In the genomic region with DNA sequence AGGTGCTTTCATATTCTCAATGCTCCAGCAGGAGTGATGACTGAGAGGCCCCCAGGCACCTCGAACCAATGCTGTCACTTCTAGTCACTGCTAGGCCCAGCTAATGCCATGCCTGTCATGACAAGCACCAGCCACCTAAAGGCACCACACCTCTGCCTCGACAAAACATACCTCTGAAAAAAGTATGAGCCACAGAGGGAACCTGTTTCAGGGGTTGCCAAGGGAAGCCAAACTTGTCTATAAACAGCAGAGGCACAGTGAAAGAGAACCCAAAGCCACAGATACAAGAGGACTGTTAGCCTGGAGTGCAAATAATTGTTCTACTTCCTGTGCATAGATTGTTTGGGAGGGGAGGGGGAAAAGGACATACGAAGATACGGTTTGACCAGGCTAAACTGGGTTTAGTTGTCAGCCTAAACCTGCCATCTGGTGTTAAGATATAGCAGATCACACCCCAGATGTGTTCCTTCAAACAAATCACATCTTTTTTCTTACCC, we compare ENCODE assay signal across 10 cellular contexts. TPM values are rescaled to one million over a fixed set of nuclear protein-coding genes. Genes with fewer than 3 reads are reported as not detected.
DNase-seq lines count a peak whose midpoint lies in the region; ATAC-seq, FAIRE-seq and TF ChIP-seq lines count a peak whose summit lies in the region.
"Had no signal": no experiment of that assay in that cellular context is flagged by ENCODE, and none has a peak within 500 bp of the region (broad histone marks: within the 10 kb centered on the region; RNA-seq: fewer than 3 reads in every experiment).

No MANE protein-coding gene starts in this region.

- H3K27ac Mint-ChIP-seq in T-helper 2 cell treated with Interferon-gamma antibody and Interleukin-4, amounts not matched to agents 5 μg/mL and 100 μg/mL, for 36 hours: no peak overlapping the region

- intact Hi-C loops in kidney (cut with DNase I): no loop called here

- no peaks in the 10 kb centered on the region for H3K36me3 ChIP-seq in BE2C
- H3K36me3 ChIP-seq in Loucy (ENCODE audit: insufficient read depth, low read length): no peaks in the 10 kb centered on the region
- no peaks in the 10 kb centered on the region for H3K36me3 ChIP-seq in kidney (ENCODE audit: control insufficient read depth in 1 of 2, insufficient read depth in 2 of 2, low read length in 2 of 2)

- H3K9me3 Mint-ChIP-seq in T-helper 2 cell treated with Interferon-gamma antibody and Interleukin-4, amounts not matched to agents 5 μg/mL and 100 μg/mL, for 36 hours: no peaks in the 10 kb centered on the region

- H3K9ac ChIP-seq in Loucy (ENCODE audit: low read depth, low read length, poor library complexity, severe bottlenecking) (peak overlapping the region; percentile 30), kidney (ENCODE audit: low read length in 2 of 2) (no peak overlapping the region)

- peaks cover 6% of the 10 kb centered on the region for H3K27me3 Mint-ChIP-seq in T-helper 2 cell treated with Interferon-gamma antibody and Interleukin-4, amounts not matched to agents 5 μg/mL and 100 μg/mL, for 36 hours (ENCODE audit: low read depth)

- no peaks in the 10 kb centered on the region for H3K36me3 Mint-ChIP-seq in T-helper 2 cell treated with Interferon-gamma antibody and Interleukin-4, amounts not matched to agents 5 μg/mL and 100 μg/mL, for 36 hours (ENCODE audit: low read depth)

- no peaks in the 10 kb centered on the region for H4K20me1 ChIP-seq in Loucy (ENCODE audit: insufficient read depth, low read length, poor library complexity, severe bottlenecking)

- H3K4me3 Mint-ChIP-seq in T-helper 2 cell treated with Interferon-gamma antibody and Interleukin-4, amounts not matched to agents 5 μg/mL and 100 μg/mL, for 36 hours: no peak overlapping the region

- H2AFZ ChIP-seq in Loucy (ENCODE audit: low read length): peak overlapping the region; percentile 61; the same call in 1 of the 2 replicates

- H3K9me2 ChIP-seq in Loucy (replicated peaks; ENCODE audit: low read depth, low read length): no peaks in the 10 kb centered on the region

- no peaks in the 10 kb centered on the region for H3K27me3 ChIP-seq in BE2C
- no peaks in the 10 kb centered on the region for H3K27me3 ChIP-seq in Loucy (ENCODE audit: insufficient read depth, low read length, poor library complexity, severe bottlenecking)

- no peak overlapping the region for H3K27ac ChIP-seq in kidney (ENCODE audit: low read depth in 2 of 2, low read length in 2 of 2)

- H3K79me2 ChIP-seq in Loucy (ENCODE audit: insufficient read depth, low read length): no peaks in the 10 kb centered on the region

- H3K4me1 Mint-ChIP-seq in T-helper 2 cell treated with Interferon-gamma antibody and Interleukin-4, amounts not matched to agents 5 μg/mL and 100 μg/mL, for 36 hours (ENCODE audit: low read depth): no peaks in the 10 kb centered on the region

- no peak for DNase-seq in BE2C
- no peak for DNase-seq in astrocyte of the cerebellum (ENCODE audit: low read depth)
- no peak for DNase-seq in kidney
- no peak for DNase-seq in SK-N-DZ (ENCODE audit: low spot score)
- no peak for DNase-seq in T-helper 2 cell treated with Interferon-gamma antibody and Interleukin-4, amounts not matched to agents 5 μg/mL and 100 μg/mL, for 36 hours (ENCODE audit: low spot score)

- ATAC-seq in GM18502 (IDR thresholded peaks at IDR 0.05; ENCODE audit: poor library complexity, unreplicated experiment) (no peak), GM18511 (IDR thresholded peaks at IDR 0.05; ENCODE audit: unreplicated experiment) (no peak)
- ATAC-seq: left lobe of liver had no signal

- H3K4me2 ChIP-seq in Loucy (ENCODE audit: low read depth, low read length, poor library complexity, severe bottlenecking): peak overlapping the region; percentile 67

- peaks cover 8% of the 10 kb centered on the region; the same call in 1 of the 2 replicates for H3K4me1 ChIP-seq in BE2C
- peaks cover 22% of the 10 kb centered on the region for H3K4me1 ChIP-seq in Loucy (ENCODE audit: insufficient read depth, low read length, poor library complexity, severe bottlenecking)
- no peaks in the 10 kb centered on the region for H3K4me1 ChIP-seq in kidney (ENCODE audit: control insufficient read depth in 1 of 2, insufficient read depth in 1 of 2, low read depth in 1 of 2, low read length in 2 of 2)

- TF ChIP-seq CTCF in BE2C (IDR thresholded peaks at IDR 0.05; ENCODE audit: low read depth, low read length) (peak; percentile 29; the same call in 1 of the 2 replicates), Loucy (conservative IDR thresholded peaks at IDR 0.05; ENCODE audit: low read length) (peak; percentile 28), astrocyte of the cerebellum (IDR thresholded peaks at IDR 0.05; ENCODE audit: low read depth, low read length, missing control alignments) (peak; percentile 8), kidney (IDR thresholded peaks at IDR 0.05; ENCODE audit: borderline replicate concordance, extremely low read depth, insufficient read depth) (peak; percentile 6)

- H3K9me3 ChIP-seq in BE2C: no peaks in the 10 kb centered on the region
- no peaks in the 10 kb centered on the region for H3K9me3 ChIP-seq in Loucy (ENCODE audit: insufficient read depth, low read depth, low read length)
- no peaks in the 10 kb centered on the region for H3K9me3 ChIP-seq in kidney (ENCODE audit: control insufficient read depth in 1 of 2, low read length in 2 of 2)

- no peak for FAIRE-seq in kidney (lab: Jason Lieb, UNC)

- no peaks in the 10 kb centered on the region for H3F3A ChIP-seq in Loucy (ENCODE audit: low read depth)

- in situ Hi-C loops in astrocyte of the cerebellum (cut with HindIII; ENCODE audit: low sequenced_read_pairs): no loop called here

- no peak overlapping the region for H3K4me3 ChIP-seq in BE2C (ENCODE audit: low read depth, low read length)
- peak overlapping the region; percentile 44 for H3K4me3 ChIP-seq in Loucy (ENCODE audit: low read length, poor library complexity, severe bottlenecking)
- no peak overlapping the region for H3K4me3 ChIP-seq in astrocyte of the cerebellum (ENCODE audit: low read depth, low read length)
- H3K4me3 ChIP-seq in kidney (ENCODE audit: low read length in 2 of 2): no peak overlapping the region

RNA-seq across cellular contexts. Expression of a gene that starts 45.9 kb away (rescaled TPM):
- 0.43 TPM for polyA plus RNA-seq in BE2C (2012; ENCODE audit: insufficient read depth, insufficient read length, low read depth)
- total RNA-seq in kidney: 37.9 TPM
- 5.4 TPM for polyA plus RNA-seq in kidney (ENCODE audit: insufficient read depth, low read depth, low replicate concordance)
- polyA plus RNA-seq in SK-N-DZ (2014; cell fraction: cytosol; rRNA removed): 0.68 and 0.82 TPM in 2 replicates
- 1.1 and 1.3 TPM in 2 replicates for polyA plus RNA-seq in SK-N-DZ (2014; cell fraction: nucleus; rRNA removed)
- total RNA-seq: T-helper 2 cell treated with Interferon-gamma antibody and Interleukin-4, amounts not matched to agents 100 ng/mL and 5 ng/mL, for 36 hours had no signal
